15 cellular contexts compared by ENCODE assay signal in the genomic region with DNA sequence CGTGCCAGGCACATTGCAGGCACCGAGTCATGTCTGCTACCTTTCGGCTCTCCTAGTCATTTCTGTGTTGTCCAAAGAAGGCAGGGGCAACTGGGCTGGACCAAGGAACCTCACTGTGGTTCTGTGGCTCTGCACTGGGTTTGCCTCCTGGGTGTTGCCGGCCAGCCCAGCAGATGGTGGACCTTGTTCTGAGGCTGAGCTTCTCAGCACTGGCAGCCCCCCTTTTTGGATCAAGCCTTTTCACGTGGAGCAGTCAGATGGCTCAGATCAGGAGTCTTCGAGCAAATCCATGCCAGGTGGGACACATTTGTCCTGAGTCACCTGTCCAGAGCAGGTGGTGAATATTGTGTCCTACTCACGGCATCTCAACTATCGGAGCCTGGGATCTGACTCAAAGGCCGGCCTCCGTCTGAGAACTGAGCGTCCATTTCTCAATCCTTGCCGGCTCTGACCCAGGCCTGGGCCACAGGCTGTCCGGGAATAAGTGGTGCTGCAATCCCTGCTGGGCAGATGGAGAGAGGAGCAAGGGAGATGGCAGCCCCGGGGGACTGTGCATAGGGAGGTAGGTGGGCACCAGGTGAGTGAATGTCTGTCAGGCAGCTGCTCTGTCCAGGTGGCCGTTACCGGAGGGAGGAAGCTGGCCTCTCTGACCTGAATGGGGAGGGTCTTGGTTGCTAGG. TPM values are rescaled to one million over a fixed set of nuclear protein-coding genes. Genes with fewer than 3 reads are reported as not detected.
DNase-seq lines count a peak whose midpoint lies in the region; ATAC-seq and TF ChIP-seq lines count a peak whose summit lies in the region.
"Had no signal": no experiment of that assay in that cellular context is flagged by ENCODE, and none has a peak within 500 bp of the region (broad histone marks: within the 10 kb centered on the region; RNA-seq: fewer than 3 reads in every experiment).

IL16 (plus strand) TSS at position 304 of the 679 bp plus-strand sequence. CDS start 28,521 bp downstream, outside the sequence.

- intact Hi-C loops in CD8-positive, alpha-beta T cell (cut with DNase I, micrococcal nuclease) = no loop called here
- intact Hi-C loops in OCI-LY7 (cut with micrococcal nuclease; ENCODE audit: unreplicated experiment) (no loop called here), esophagus muscularis mucosa (cut with DNase I) (no loop called here), sciatic nerve (cut with DNase I) (no loop called here), adrenal gland (cut with DNase I) (no loop called here), Caco-2 (cut with micrococcal nuclease; ENCODE audit: unreplicated experiment) (no loop called here)

- no peak within 1 kb of the TSS for H3K4me3 Mint-ChIP-seq in CD8-positive, alpha-beta T cell
- H3K4me3 Mint-ChIP-seq in Caco-2 (ENCODE audit: unreplicated experiment) = no peak within 1 kb of the TSS
- H3K4me3 Mint-ChIP-seq: effector memory CD8-positive, alpha-beta T cell had no signal

- 93% methylated on average over 11 of the region's 16 CpGs for WGBS in esophagus muscularis mucosa
- 79 to 87% (median 83%) methylated on average over 5 to 16 of the region's 16 CpGs for WGBS in adrenal gland, 4 donors

- CTCF ChIA-PET in CD8-positive, alpha-beta T cell (lab: Charles Lee) = no interaction called here
- CTCF ChIA-PET in OCI-LY7 (lab: Charles Lee; ENCODE audit: unreplicated experiment) = no interaction called here
- CTCF ChIA-PET in Caco-2 (lab: Charles Lee) = no interaction called here

- no peaks in the 10 kb centered on the region for H3K4me1 ChIP-seq in CD8-positive, alpha-beta T cell (ENCODE audit: insufficient read depth, low read length)
- H3K4me1 ChIP-seq in OCI-LY7 (ENCODE audit: insufficient read depth, low read length, poor library complexity, severe bottlenecking) (no peaks in the 10 kb centered on the region), esophagus muscularis mucosa (peaks cover 0 to 19% (median 4%) of the 10 kb centered on the region in 4 donors), adrenal gland (replicated peaks in 1 of 2) (no peaks in the 10 kb centered on the region), Caco-2 (no peaks in the 10 kb centered on the region)
- H3K4me1 ChIP-seq: body of pancreas had no signal

- no peaks in the 10 kb centered on the region for H3K4me1 Mint-ChIP-seq in CD8-positive, alpha-beta T cell (ENCODE audit: low read depth)
- H3K4me1 Mint-ChIP-seq in Caco-2 (ENCODE audit: low read depth, unreplicated experiment) = no peaks in the 10 kb centered on the region

- no peak for ATAC-seq in CD8-positive, alpha-beta T cell
- ATAC-seq in sciatic nerve = no peak
- ATAC-seq: body of pancreas; effector memory CD8-positive, alpha-beta T cell had no signal

- H3K27me3 ChIP-seq in CD8-positive, alpha-beta T cell (ENCODE audit: insufficient read depth, low read length) = no peaks in the 10 kb centered on the region
- H3K27me3 ChIP-seq in esophagus muscularis mucosa (no peaks in the 10 kb centered on the region), adrenal gland (peaks cover 8% of the 10 kb centered on the region), Caco-2 (replicated peaks; ENCODE audit: control insufficient read depth, insufficient read depth, low read length) (no peaks in the 10 kb centered on the region)
- H3K27me3 ChIP-seq: BLaER1, body of pancreas, thyroid gland had no signal

- no peaks in the 10 kb centered on the region for H3K9me3 Mint-ChIP-seq in CD8-positive, alpha-beta T cell
- H3K9me3 Mint-ChIP-seq in Caco-2 (ENCODE audit: unreplicated experiment) = no peaks in the 10 kb centered on the region
- H3K9me3 Mint-ChIP-seq: effector memory CD8-positive, alpha-beta T cell had no signal

- no peak within 1 kb of the TSS for H3K4me2 ChIP-seq in OCI-LY7 (ENCODE audit: low read length)
- H3K4me2 ChIP-seq: BLaER1 had no signal

- H3K27ac ChIP-seq in CD8-positive, alpha-beta T cell (ENCODE audit: low read depth, low read length) = no peak within 1 kb of the TSS
- H3K27ac ChIP-seq in OCI-LY7 (ENCODE audit: low read depth, low read length, poor library complexity, severe bottlenecking) (no peak within 1 kb of the TSS), esophagus muscularis mucosa (replicated peaks in 1 of 4) (peak within 1 kb of the TSS in 2 of 4 donors; percentile 4 to 40), adrenal gland (no peak within 1 kb of the TSS)
- H3K27ac ChIP-seq: BLaER1, body of pancreas had no signal

- H3K36me3 ChIP-seq in CD8-positive, alpha-beta T cell (ENCODE audit: insufficient read depth, low read length) = no peaks in the 10 kb centered on the region
- no peaks in the 10 kb centered on the region for H3K36me3 ChIP-seq in OCI-LY7 (ENCODE audit: insufficient read depth, low read length)
- no peaks in the 10 kb centered on the region for H3K36me3 ChIP-seq in esophagus muscularis mucosa
- H3K36me3 ChIP-seq in adrenal gland (replicated peaks in 1 of 2) = no peaks in the 10 kb centered on the region
- H3K36me3 ChIP-seq in Caco-2 (ENCODE audit: control insufficient read depth, insufficient read depth, low read length) = no peaks in the 10 kb centered on the region
- H3K36me3 ChIP-seq: BLaER1, thyroid gland had no signal

- H3K36me3 Mint-ChIP-seq in CD8-positive, alpha-beta T cell = no peaks in the 10 kb centered on the region
- no peaks in the 10 kb centered on the region for H3K36me3 Mint-ChIP-seq in Caco-2 (ENCODE audit: insufficient read depth, unreplicated experiment)

- BruUV-seq in OCI-LY7 (replicated peaks; lab: Mats Ljungman, UMichigan) (no TSS peak), Caco-2 (replicated peaks; lab: Mats Ljungman, UMichigan) (no TSS peak)

- H3K27me3 Mint-ChIP-seq in CD8-positive, alpha-beta T cell (ENCODE audit: low read depth) = peaks cover under 1% of the 10 kb centered on the region
- H3K27me3 Mint-ChIP-seq in Caco-2 (ENCODE audit: insufficient read depth, unreplicated experiment) = peaks cover 18% of the 10 kb centered on the region

- no peak within 1 kb of the TSS for H3K27ac Mint-ChIP-seq in CD8-positive, alpha-beta T cell
- no peak within 1 kb of the TSS for H3K27ac Mint-ChIP-seq in Caco-2 (ENCODE audit: unreplicated experiment)
- H3K27ac Mint-ChIP-seq: effector memory CD8-positive, alpha-beta T cell had no signal

- DNase-seq in CD8-positive, alpha-beta T cell = no peak
- DNase-seq in OCI-LY7 (ENCODE audit: low spot score) (no peak), esophagus muscularis mucosa (ENCODE audit: extremely low spot score) (peak; percentile 91), sciatic nerve (ENCODE audit: low spot score) (no peak), adrenal gland (no peak), Caco-2 (no peak), pons (ENCODE audit: low spot score) (no peak)
- DNase-seq: activated T-cell treated with anti-CD3 and anti-CD28 coated beads, Interleukin-2, amount 50 U/mL, for 1 hour; body of pancreas; effector memory CD8-positive, alpha-beta T cell; foreskin melanocyte; midbrain; NCI-H1048; thyroid gland had no signal

- H2AFZ ChIP-seq in OCI-LY7 (ENCODE audit: low read length) = no peak within 1 kb of the TSS

- POLR2A ChIA-PET in CD8-positive, alpha-beta T cell (lab: Charles Lee) = no interaction called here
- POLR2A ChIA-PET in OCI-LY7 (lab: Charles Lee) (no interaction called here), Caco-2 (lab: Charles Lee) (no interaction called here)

- H3K9me3 ChIP-seq in CD8-positive, alpha-beta T cell (ENCODE audit: low read length) = no peaks in the 10 kb centered on the region
- no peaks in the 10 kb centered on the region for H3K9me3 ChIP-seq in OCI-LY7 (ENCODE audit: low read length)
- H3K9me3 ChIP-seq in esophagus muscularis mucosa = no peaks in the 10 kb centered on the region
- no peaks in the 10 kb centered on the region for H3K9me3 ChIP-seq in adrenal gland (replicated peaks in 1 of 3)
- H3K9me3 ChIP-seq in Caco-2 = no peaks in the 10 kb centered on the region
- H3K9me3 ChIP-seq: BLaER1, body of pancreas, thyroid gland had no signal

- TF ChIP-seq POLR2A in esophagus muscularis mucosa (IDR thresholded peaks at IDR 0.05; ENCODE audit: low read depth) (no peak), adrenal gland (IDR thresholded peaks at IDR 0.05) (no peak)

- H4K20me1 ChIP-seq in OCI-LY7 (ENCODE audit: insufficient read depth, low read length) = no peaks in the 10 kb centered on the region
- H4K20me1 ChIP-seq: BLaER1 had no signal

- no peak within 1 kb of the TSS for H3K4me3 ChIP-seq in CD8-positive, alpha-beta T cell (ENCODE audit: low read depth, low read length)
- H3K4me3 ChIP-seq in OCI-LY7 (ENCODE audit: low read depth, low read length, poor library complexity, severe bottlenecking) (no peak within 1 kb of the TSS), esophagus muscularis mucosa (no peak within 1 kb of the TSS), adrenal gland (no peak within 1 kb of the TSS), Caco-2 (ENCODE audit: low read depth, low read length) (no peak within 1 kb of the TSS)
- H3K4me3 ChIP-seq: BLaER1, body of pancreas, thyroid gland had no signal

- no peaks in the 10 kb centered on the region for H3K9me2 ChIP-seq in OCI-LY7 (ENCODE audit: insufficient read depth, low read length)

- H3K79me2 ChIP-seq in OCI-LY7 (ENCODE audit: insufficient read depth, low read depth, low read length) = no peaks in the 10 kb centered on the region

- no peak for TF ChIP-seq CTCF in CD8-positive, alpha-beta T cell (IDR thresholded peaks at IDR 0.05)
- TF ChIP-seq CTCF in OCI-LY7 (conservative IDR thresholded peaks at IDR 0.05; ENCODE audit: low read length) (no peak), esophagus muscularis mucosa (IDR thresholded peaks at IDR 0.05) (no peak), adrenal gland (IDR thresholded peaks at IDR 0.05) (no peak), Caco-2 (IDR thresholded peaks at IDR 0.05; ENCODE audit: insufficient read depth in 1 of 2, low read depth in 1 of 2, low read length in 1 of 2, severe bottlenecking in 1 of 2, unreplicated experiment in 1 of 2) (no peak)

- no peak for TF ChIP-seq EP300 in esophagus muscularis mucosa (IDR thresholded peaks at IDR 0.05)

RNA-seq across cellular contexts. Expression of gene IL16, which starts in this region (rescaled TPM):
- 100 to 1,000 TPM; 165 to 167 TPM for total RNA-seq in CD8-positive, alpha-beta T cell
- 58.9 and 81.3 TPM in 2 replicates for total RNA-seq in OCI-LY7 (2014; rRNA removed; shearing (Covaris generic))
- total RNA-seq in OCI-LY7 (2022) (76.0 and 85.1 TPM in 2 replicates), esophagus muscularis mucosa (10 to 100 TPM; 13.5 to 34.9 (median 19.8) TPM), sciatic nerve (54.0 TPM), adrenal gland (10 to 100 TPM in 2 of 8 donors, 1 to 10 TPM in 6; 3.3 to 16.0 (median 6.3) TPM), Caco-2 (2022) (not detected in 2 replicates)
- polyA plus RNA-seq in adrenal gland = 10 to 100 TPM in 1 of 3 donors, 1 to 10 TPM in 2; 3.7 to 14.3 (median 8.8) TPM
